Comparison of ENCODE assay signal across 8 cellular contexts in genomic region chr4:140150886-140151699, GRCh38. TPM values are rescaled to one million over a fixed set of nuclear protein-coding genes. Genes with fewer than 3 reads are reported as not detected.
DNase-seq lines count a peak whose midpoint lies in the region; ATAC-seq, FAIRE-seq and TF ChIP-seq lines count a peak whose summit lies in the region.

No MANE protein-coding gene starts in this region.

- DNase-seq in CD4-positive, alpha-beta T cell: peak; percentile 31 to 78 (median 65)
- peak; percentile 84 to 92 for DNase-seq in NCI-H526 (lab: John Stamatoyannopoulos, UW)
- DNase-seq in activated CD4-positive, alpha-beta T cell treated with anti-CD3 and anti-CD28 coated beads for 4 hours: peak; percentile 74 to 75
- peak; percentile 96 for DNase-seq in choroid plexus epithelial cell (ENCODE audit: low read depth)
- peak; percentile 98 for DNase-seq in islet precursor cell
- DNase-seq in small intestine: peak; percentile 89

- peak overlapping the region; percentile 89 for H3K27ac ChIP-seq in CD4-positive, alpha-beta T cell (ENCODE audit: low read depth, low read length)
- H3K27ac ChIP-seq in small intestine (ENCODE audit: low read depth in 1 of 2, low read length in 1 of 2): peak overlapping the region; percentile 94 to 98

- no peaks in the 10 kb centered on the region for H3K9me3 ChIP-seq in CD4-positive, alpha-beta T cell (ENCODE audit: control insufficient read depth, low read length)
- no peaks in the 10 kb centered on the region for H3K9me3 ChIP-seq in small intestine (ENCODE audit: control insufficient read depth, low read depth)

- H3K27me3 Mint-ChIP-seq in CD4-positive, alpha-beta T cell: no peaks in the 10 kb centered on the region

- H3K36me3 ChIP-seq in small intestine (ENCODE audit: control insufficient read depth in 2 of 2, insufficient read depth in 2 of 2, low read length in 2 of 2): no peaks in the 10 kb centered on the region

- H3K27me3 ChIP-seq in CD4-positive, alpha-beta T cell (ENCODE audit: control insufficient read depth, insufficient read depth, low read length): no peaks in the 10 kb centered on the region
- no peaks in the 10 kb centered on the region for H3K27me3 ChIP-seq in small intestine (ENCODE audit: control insufficient read depth in 2 of 2, insufficient read depth in 2 of 2, low read length in 2 of 2)

- ATAC-seq in CD4-positive, alpha-beta T cell (ENCODE audit: poor library complexity): peak; percentile 43
- peak; percentile 47 for ATAC-seq in HG02885 (IDR thresholded peaks at IDR 0.05; ENCODE audit: poor library complexity, unreplicated experiment)
- ATAC-seq in HG03378 (IDR thresholded peaks at IDR 0.05; ENCODE audit: unreplicated experiment): no peak

- FAIRE-seq in small intestine (lab: Jason Lieb, UNC): no peak

- H3K4me1 Mint-ChIP-seq in CD4-positive, alpha-beta T cell (ENCODE audit: low read depth): peaks cover 30% of the 10 kb centered on the region

- no peaks in the 10 kb centered on the region for H3K9me3 Mint-ChIP-seq in CD4-positive, alpha-beta T cell

- no peak for TF ChIP-seq CTCF in CD4-positive, alpha-beta T cell (IDR thresholded peaks at IDR 0.05)
- no peak for TF ChIP-seq CTCF in choroid plexus epithelial cell (conservative IDR thresholded peaks at IDR 0.05; ENCODE audit: low read depth, low read length)

- WGBS in small intestine, 3 donors: 0 to 1% (median 1%) methylated on average over 60 to 84 of the region's 84 CpGs

- peak overlapping the region; percentile 97 for H3K27ac Mint-ChIP-seq in CD4-positive, alpha-beta T cell

- H3K4me1 ChIP-seq in small intestine (ENCODE audit: control insufficient read depth in 2 of 2, insufficient read depth in 1 of 2, low read depth in 1 of 2, low read length in 1 of 2): no peaks in the 10 kb centered on the region

- H3K4me3 Mint-ChIP-seq in CD4-positive, alpha-beta T cell: peak overlapping the region; percentile 97

- CTCF ChIA-PET in CD4-positive, alpha-beta T cell (lab: Charles Lee): interaction anchor here (1.4 kb wide), 1 partner anchor 139 kb away, joined by 4 read pairs; no protein-coding TSS in a partner anchor

- H3K4me3 ChIP-seq in choroid plexus epithelial cell (ENCODE audit: low read depth, low read length) (peak overlapping the region; percentile 76), small intestine (ENCODE audit: low read depth in 1 of 2, low read length in 2 of 2) (peak overlapping the region; percentile 73 to 79)

- intact Hi-C loops in CD4-positive, alpha-beta T cell (cut with DNase I, micrococcal nuclease): loop anchor here (1.0 to 10.0 kb wide), 14 partner anchors 28 to 849 kb away; partner anchors contain the start of genes ELMOD2 (in 2 of the 2), NAA15 (in 1 of the 2), NDUFC1 (in 1 of the 2) and RAB33B (in 1 of the 2)

- POLR2A ChIA-PET in CD4-positive, alpha-beta T cell (lab: Charles Lee): interaction anchor here (0.6 to 5.4 kb wide), 28 partner anchors 9 to 850 kb away, joined by 3 to 58 read pairs (median 6); partner anchors contain the start of genes ELMOD2, NAA15, SCOC and SETD7

- peaks cover 36% of the 10 kb centered on the region for H3K36me3 Mint-ChIP-seq in CD4-positive, alpha-beta T cell (ENCODE audit: low read depth)

RNA-seq across cellular contexts. Expression of gene MAML3, which starts 2.9 kb away (rescaled TPM):
- total RNA-seq in CD4-positive, alpha-beta T cell: 1 to 10 TPM; 2.5 to 2.9 TPM
- 1 to 10 TPM; 1.4 to 5.3 (median 1.6) TPM for polyA plus RNA-seq in small intestine
